Comparison of ENCODE assay signal across 28 cellular contexts in genomic region chr12:98737327-98737722, GRCh38.
A peak's percentile ranks its signal among the peaks of the same experiment; 100 is the strongest.
DNase-seq lines count a peak whose midpoint lies in the region; ATAC-seq, FAIRE-seq and TF ChIP-seq lines count a peak whose summit lies in the region.
"Had no signal": no experiment of that assay in that cellular context is flagged by ENCODE, and none has a peak within 500 bp of the region (broad histone marks: within the 10 kb centered on the region; RNA-seq: fewer than 3 reads in every experiment).

No MANE protein-coding gene starts in this region.

- H3K4me1 ChIP-seq in endothelial cell of umbilical vein (ENCODE audit: control insufficient read depth, extremely low read depth, insufficient read depth, low read length) (peaks cover 12% of the 10 kb centered on the region), upper lobe of right lung (peaks cover 8% of the 10 kb centered on the region)
- H3K4me1 ChIP-seq: body of pancreas, upper lobe of left lung had no signal

- H3K9me1 ChIP-seq in endothelial cell of umbilical vein (replicated peaks; ENCODE audit: control insufficient read depth, extremely low read depth, insufficient read depth, low read length): no peaks in the 10 kb centered on the region

- TF ChIP-seq POLR2A in endothelial cell of umbilical vein (IDR thresholded peaks at IDR 0.05; ENCODE audit: low read depth, low read length): no peak

- intact Hi-C loops in activated CD4-positive, alpha-beta T cell treated with anti-CD3 and anti-CD28 coated beads, Interleukin-2, amount 10 ng/mL, durations not matched to agents 24 days and 14 days (cut with micrococcal nuclease): no loop called here
- intact Hi-C loops in activated CD4-positive, alpha-beta T cell treated with anti-CD3 and anti-CD28 coated beads for 36 hours (cut with DNase I, micrococcal nuclease): no loop called here
- intact Hi-C loops in endothelial cell of umbilical vein (cut with micrococcal nuclease) (no loop called here), upper lobe of right lung (cut with DNase I) (no loop called here)

- no peak for ATAC-seq in activated CD4-positive, alpha-beta T cell treated with anti-CD3 and anti-CD28 coated beads for 36 hours
- ATAC-seq in upper lobe of right lung (peak; percentile 9), GM19452 (IDR thresholded peaks at IDR 0.05; ENCODE audit: unreplicated experiment) (no peak)
- ATAC-seq: body of pancreas; naive thymus-derived CD8-positive, alpha-beta T cell; stimulated activated memory B cell treated with anti-CD40 and anti-IgM and Interleukin-4, amounts not matched to agents 10 μg/mL and 1 μg/mL and 100 μg/mL, for 72 hours had no signal

- H3K27me3 ChIP-seq in endothelial cell of umbilical vein (ENCODE audit: control insufficient read depth in 2 of 2, insufficient read depth in 2 of 2, low read length in 2 of 2): peaks cover 0 to 1% of the 10 kb centered on the region in 2 experiments
- no peaks in the 10 kb centered on the region for H3K27me3 ChIP-seq in upper lobe of right lung
- H3K27me3 ChIP-seq: body of pancreas, MG63, SJCRH30, upper lobe of left lung had no signal

- H3K79me2 ChIP-seq in endothelial cell of umbilical vein (ENCODE audit: control insufficient read depth, insufficient read depth, low read length): no peaks in the 10 kb centered on the region

- POLR2A ChIA-PET in activated CD4-positive, alpha-beta T cell treated with anti-CD3 and anti-CD28 coated beads for 36 hours (lab: Charles Lee): interaction anchor here (0.6 kb wide), 1 partner anchor 93 kb away, joined by 3 read pairs; no protein-coding TSS in a partner anchor
- POLR2A ChIA-PET in endothelial cell of umbilical vein (lab: Charles Lee): no interaction called here

- H3K4me2 ChIP-seq in endothelial cell of umbilical vein (ENCODE audit: insufficient read depth, low read length): no peak overlapping the region
- H3K4me2 ChIP-seq: KMS-11 had no signal

- peaks cover 24% of the 10 kb centered on the region for H3K36me3 Mint-ChIP-seq in activated CD4-positive, alpha-beta T cell treated with anti-CD3 and anti-CD28 coated beads, Interleukin-2, amount 10 ng/mL, durations not matched to agents 24 days and 14 days (ENCODE audit: low read depth)
- H3K36me3 Mint-ChIP-seq in activated CD4-positive, alpha-beta T cell treated with anti-CD3 and anti-CD28 coated beads for 36 hours (ENCODE audit: low read depth): peaks cover 11% of the 10 kb centered on the region

- no peaks in the 10 kb centered on the region for H4K20me1 ChIP-seq in endothelial cell of umbilical vein (replicated peaks; ENCODE audit: control insufficient read depth, extremely low read depth, insufficient read depth, low read length)

- H3K4me3 Mint-ChIP-seq in activated CD4-positive, alpha-beta T cell treated with anti-CD3 and anti-CD28 coated beads, Interleukin-2, amount 10 ng/mL, durations not matched to agents 24 days and 14 days: no peak overlapping the region
- H3K4me3 Mint-ChIP-seq in activated CD4-positive, alpha-beta T cell treated with anti-CD3 and anti-CD28 coated beads for 36 hours: no peak overlapping the region
- H3K4me3 Mint-ChIP-seq: CD4-positive, alpha-beta T cell; naive thymus-derived CD8-positive, alpha-beta T cell; stimulated activated memory B cell treated with anti-CD40 and anti-IgM and Interleukin-4, amounts not matched to agents 10 μg/mL and 1 μg/mL and 100 μg/mL, for 72 hours had no signal

- no peak overlapping the region for H2AFZ ChIP-seq in endothelial cell of umbilical vein (ENCODE audit: low read depth, low read length)

- no peaks in the 10 kb centered on the region for H3K27me3 Mint-ChIP-seq in activated CD4-positive, alpha-beta T cell treated with anti-CD3 and anti-CD28 coated beads, Interleukin-2, amount 10 ng/mL, durations not matched to agents 24 days and 14 days
- no peaks in the 10 kb centered on the region for H3K27me3 Mint-ChIP-seq in activated CD4-positive, alpha-beta T cell treated with anti-CD3 and anti-CD28 coated beads for 36 hours
- H3K27me3 Mint-ChIP-seq: CD4-positive, alpha-beta T cell had no signal

- H3K27ac ChIP-seq in endothelial cell of umbilical vein (ENCODE audit: insufficient read depth, low read depth, low read length): no peak overlapping the region
- no peak overlapping the region for H3K27ac ChIP-seq in upper lobe of right lung
- H3K27ac ChIP-seq: body of pancreas, HL-60, KMS-11, SJCRH30, upper lobe of left lung had no signal

- H3K9me3 ChIP-seq in endothelial cell of umbilical vein (replicated peaks; ENCODE audit: control insufficient read depth, insufficient read depth, low read length) (no peaks in the 10 kb centered on the region), upper lobe of right lung (no peaks in the 10 kb centered on the region)
- H3K9me3 ChIP-seq: body of pancreas, MG63, SJCRH30, upper lobe of left lung had no signal

- H3K4me3 ChIP-seq in endothelial cell of umbilical vein (replicated peaks in 1 of 3; ENCODE audit: insufficient read depth in 1 of 3, low read depth in 1 of 3, low read length in 3 of 3): no peak overlapping the region
- no peak overlapping the region for H3K4me3 ChIP-seq in upper lobe of right lung
- H3K4me3 ChIP-seq: body of pancreas, MG63, SJCRH30, upper lobe of left lung had no signal

- peaks cover 55% of the 10 kb centered on the region for H3K4me1 Mint-ChIP-seq in activated CD4-positive, alpha-beta T cell treated with anti-CD3 and anti-CD28 coated beads, Interleukin-2, amount 10 ng/mL, durations not matched to agents 24 days and 14 days
- H3K4me1 Mint-ChIP-seq in activated CD4-positive, alpha-beta T cell treated with anti-CD3 and anti-CD28 coated beads for 36 hours: peaks cover 57% of the 10 kb centered on the region
- H3K4me1 Mint-ChIP-seq: stimulated activated memory B cell treated with anti-CD40 and anti-IgM and Interleukin-4, amounts not matched to agents 10 μg/mL and 1 μg/mL and 100 μg/mL, for 72 hours had no signal

- no peak for FAIRE-seq in endothelial cell of umbilical vein (lab: Jason Lieb, UNC)
- FAIRE-seq: D721Med, frontal cortex, GM19239 had no signal

- no peak for DNase-seq in activated CD4-positive, alpha-beta T cell treated with anti-CD3 and anti-CD28 coated beads, Interleukin-2, amount 10 ng/mL, durations not matched to agents 24 days and 14 days
- DNase-seq in activated CD4-positive, alpha-beta T cell treated with anti-CD3 and anti-CD28 coated beads for 36 hours: no peak
- DNase-seq in SHP77 treated with DMSO at 0.1 percent for 48 hours (lab: John Stamatoyannopoulos, UW) (peak; percentile 64), endothelial cell of umbilical vein (ENCODE audit: low read depth, low spot score) (peak; percentile 20), upper lobe of right lung (no peak), activated gamma-delta T cell (lab: John Stamatoyannopoulos, UW) (no peak), cortex of kidney (lab: John Stamatoyannopoulos, UW) (no peak)
- DNase-seq: activated CD4-positive, alpha-beta T cell treated with anti-CD3 and anti-CD28 coated beads for 48 hours; activated CD8-positive, alpha-beta memory T cell treated with anti-CD3 and anti-CD28 coated beads for 24 hours; activated gamma-delta T cell treated with Interleukin-2 at 50 U/mL for 16 hours; AML-193; CD4-positive, alpha-beta T cell; GOT3; MG63; naive thymus-derived CD8-positive, alpha-beta T cell; NCI-H446 treated with DMSO at 0.1 percent for 48 hours; SJCRH30; SW 1271; T-helper 9 cell; upper lobe of left lung had no signal

- no TSS peak for BruUV-seq in endothelial cell of umbilical vein (replicated peaks; lab: Mats Ljungman, UMichigan)

- CTCF ChIA-PET in activated CD4-positive, alpha-beta T cell treated with anti-CD3 and anti-CD28 coated beads for 36 hours (lab: Charles Lee): interaction anchor here (1.0 to 1.1 kb wide), 2 partner anchors 10 to 13 kb away, joined by 3 read pairs; no protein-coding TSS in a partner anchor
- CTCF ChIA-PET in endothelial cell of umbilical vein (lab: Charles Lee): interaction anchor here (0.8 to 1.3 kb wide), 2 partner anchors 13 to 261 kb away, joined by 3 to 4 read pairs; no protein-coding TSS in a partner anchor

- H3K9me3 Mint-ChIP-seq in activated CD4-positive, alpha-beta T cell treated with anti-CD3 and anti-CD28 coated beads, Interleukin-2, amount 10 ng/mL, durations not matched to agents 24 days and 14 days: no peaks in the 10 kb centered on the region
- H3K9me3 Mint-ChIP-seq in activated CD4-positive, alpha-beta T cell treated with anti-CD3 and anti-CD28 coated beads for 36 hours (ENCODE audit: low read depth): no peaks in the 10 kb centered on the region
- H3K9me3 Mint-ChIP-seq: CD4-positive, alpha-beta T cell had no signal

- H3K36me3 ChIP-seq in endothelial cell of umbilical vein (ENCODE audit: control insufficient read depth in 2 of 2, extremely low read depth in 1 of 2, insufficient read depth in 2 of 2, low read length in 2 of 2) (no peaks in the 10 kb centered on the region), upper lobe of right lung (peaks cover 29% of the 10 kb centered on the region)

- TF ChIP-seq CTCF in endothelial cell of umbilical vein (IDR thresholded peaks at IDR 0.05; ENCODE audit: extremely low read depth in 1 of 2, insufficient read depth in 1 of 2, low read depth in 1 of 2, low read length in 2 of 2): no peak
- no peak for TF ChIP-seq CTCF in upper lobe of right lung (IDR thresholded peaks at IDR 0.05)

- dilution Hi-C loops in endothelial cell of umbilical vein (cut with MboI; ENCODE audit: extremely low pct_ligation_motif_present, low sequenced_read_pairs): no loop called here

- H3K9ac ChIP-seq in endothelial cell of umbilical vein (replicated peaks; ENCODE audit: extremely low read depth, insufficient read depth, low read length): no peak overlapping the region
- H3K9ac ChIP-seq: KMS-11 had no signal

- peak overlapping the region; percentile 27 for H3K27ac Mint-ChIP-seq in activated CD4-positive, alpha-beta T cell treated with anti-CD3 and anti-CD28 coated beads, Interleukin-2, amount 10 ng/mL, durations not matched to agents 24 days and 14 days
- H3K27ac Mint-ChIP-seq in activated CD4-positive, alpha-beta T cell treated with anti-CD3 and anti-CD28 coated beads for 36 hours: no peak overlapping the region
- H3K27ac Mint-ChIP-seq: CD4-positive, alpha-beta T cell; stimulated activated memory B cell treated with anti-CD40 and anti-IgM and Interleukin-4, amounts not matched to agents 10 μg/mL and 1 μg/mL and 100 μg/mL, for 72 hours had no signal

TF ChIP-seq in endothelial cell of umbilical vein, 7 proteins besides CTCF, POLR2A, EP300 and RAD21 (continues in another document):
- TF ChIP-seq MYC (IDR thresholded peaks at IDR 0.05; ENCODE audit: low read depth, low read length) (no peak), EZH2 (IDR thresholded peaks at IDR 0.05; ENCODE audit: borderline replicate concordance, low read depth, low read length, severe bottlenecking) (no peak), MAX (IDR thresholded peaks at IDR 0.05; ENCODE audit: insufficient read depth, insufficient read length) (no peak), JUN (IDR thresholded peaks at IDR 0.05; ENCODE audit: borderline replicate concordance, insufficient read depth, insufficient read length, low read depth) (no peak), POLR2AphosphoS5 (IDR thresholded peaks at IDR 0.05; ENCODE audit: insufficient read depth, low read depth, low read length) (no peak), GATA2 (IDR thresholded peaks at IDR 0.05; ENCODE audit: insufficient read depth, insufficient read length, low read depth, low read length) (no peak)

Comparison
In these comparisons a context has a peak if more than half of its experiments do, and no peak if none do; other contexts are left out.
1. DNase-seq: peak in SHP77 treated with DMSO at 0.1 percent for 48 hours (single experiment) and endothelial cell of umbilical vein (single experiment); none in activated CD4-positive, alpha-beta T cell treated with anti-CD3 and anti-CD28 coated beads, Interleukin-2, amount 10 ng/mL, durations not matched to agents 24 days and 14 days (single experiment), activated CD4-positive, alpha-beta T cell treated with anti-CD3 and anti-CD28 coated beads for 36 hours (single experiment), upper lobe of right lung (single experiment), activated gamma-delta T cell (single experiment) and cortex of kidney (single experiment).